In the genomic region with DNA sequence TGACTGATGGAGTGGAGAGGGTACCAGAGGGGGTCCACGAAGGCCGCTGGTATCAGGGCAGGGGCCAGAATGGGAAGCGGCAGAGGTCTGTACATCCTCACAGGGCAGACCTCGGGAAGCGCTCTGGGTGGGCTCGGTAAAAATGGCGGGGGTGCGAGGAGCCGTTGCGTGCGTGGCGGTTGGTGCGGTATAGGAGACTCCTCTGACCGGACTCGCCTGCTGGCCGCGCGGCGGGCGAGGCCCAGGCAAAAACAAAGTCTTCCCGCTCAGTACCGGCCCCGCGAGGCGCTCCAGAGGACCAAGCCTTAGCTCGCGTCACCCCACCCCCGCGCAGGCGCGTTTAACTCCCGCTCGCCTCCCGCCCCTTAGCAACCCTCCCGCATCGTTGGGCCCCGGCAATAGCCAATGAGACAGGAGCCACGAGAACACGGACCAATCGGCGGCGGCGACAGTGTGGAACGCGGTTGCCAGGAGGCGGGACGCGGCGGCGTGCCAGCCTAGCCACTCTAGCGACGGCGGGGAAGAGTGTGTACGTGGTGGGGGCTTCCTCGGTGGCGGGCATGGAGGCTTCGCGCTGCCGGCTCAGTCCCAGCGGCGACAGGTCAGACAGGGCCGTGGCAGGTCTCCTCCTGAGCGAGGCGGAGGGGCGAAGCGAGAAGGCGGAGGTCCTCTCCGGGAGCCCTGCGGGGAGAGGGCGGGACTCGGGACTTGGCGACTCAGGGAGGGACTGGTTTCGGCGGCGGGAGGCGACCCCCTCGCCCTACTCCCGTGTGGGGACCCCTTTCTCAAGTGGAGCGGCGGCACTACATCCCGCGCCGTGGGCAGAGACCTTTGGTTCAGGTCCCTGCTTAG, we compare ENCODE assay signal across 8 cellular contexts. TPM values are rescaled to one million over a fixed set of nuclear protein-coding genes. Genes with fewer than 3 reads are reported as not detected.
A peak's percentile ranks its signal among the peaks of the same experiment; 100 is the strongest.
DNase-seq lines count a peak whose midpoint lies in the region; ATAC-seq lines count a peak whose summit lies in the region.

A gene with protein sequence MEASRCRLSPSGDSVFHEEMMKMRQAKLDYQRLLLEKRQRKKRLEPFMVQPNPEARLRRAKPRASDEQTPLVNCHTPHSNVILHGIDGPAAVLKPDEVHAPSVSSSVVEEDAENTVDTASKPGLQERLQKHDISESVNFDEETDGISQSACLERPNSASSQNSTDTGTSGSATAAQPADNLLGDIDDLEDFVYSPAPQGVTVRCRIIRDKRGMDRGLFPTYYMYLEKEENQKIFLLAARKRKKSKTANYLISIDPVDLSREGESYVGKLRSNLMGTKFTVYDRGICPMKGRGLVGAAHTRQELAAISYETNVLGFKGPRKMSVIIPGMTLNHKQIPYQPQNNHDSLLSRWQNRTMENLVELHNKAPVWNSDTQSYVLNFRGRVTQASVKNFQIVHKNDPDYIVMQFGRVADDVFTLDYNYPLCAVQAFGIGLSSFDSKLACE (plus strand): TSS at position 504 of the 852 bp plus-strand sequence. CDS start 57 bp downstream, at position 561.

- no peaks in the 10 kb centered on the region for H3K9me3 Mint-ChIP-seq in dendritic cell treated with granulocyte-macrophage colony-stimulating factor and Interleukin-4, amounts not matched to agents 40 ng/mL and 50 ng/mL, for 4 days

- H3K27ac ChIP-seq in BLaER1: peak within 1 kb of the TSS; percentile 74

- peak within 1 kb of the TSS; percentile 71 for H3K27ac Mint-ChIP-seq in dendritic cell treated with granulocyte-macrophage colony-stimulating factor and Interleukin-4, amounts not matched to agents 40 ng/mL and 50 ng/mL, for 4 days

- H3K36me3 Mint-ChIP-seq in dendritic cell treated with granulocyte-macrophage colony-stimulating factor and Interleukin-4, amounts not matched to agents 40 ng/mL and 50 ng/mL, for 4 days (ENCODE audit: low read depth): peaks cover 35% of the 10 kb centered on the region

- intact Hi-C loops in dendritic cell treated with granulocyte-macrophage colony-stimulating factor and Interleukin-4, amounts not matched to agents 40 ng/mL and 50 ng/mL, for 4 days (cut with micrococcal nuclease): loop anchor here (1.0 kb wide), 1 partner anchor 12 kb away; no protein-coding TSS in a partner anchor

- no peaks in the 10 kb centered on the region for H3K27me3 ChIP-seq in BLaER1

- no peaks in the 10 kb centered on the region for H3K27me3 Mint-ChIP-seq in dendritic cell treated with granulocyte-macrophage colony-stimulating factor and Interleukin-4, amounts not matched to agents 40 ng/mL and 50 ng/mL, for 4 days

- H4K20me1 ChIP-seq in BLaER1: no peaks in the 10 kb centered on the region

- H3K4me2 ChIP-seq in BLaER1: peak within 1 kb of the TSS; percentile 93

- H3K9ac ChIP-seq in BLaER1: peak within 1 kb of the TSS; percentile 84

- ATAC-seq in HG03460 (IDR thresholded peaks at IDR 0.05; ENCODE audit: unreplicated experiment): peak; percentile 96
- peak; percentile 97 for ATAC-seq in left lobe of liver

- H3K9me3 ChIP-seq in BLaER1: no peaks in the 10 kb centered on the region

- H3K4me1 Mint-ChIP-seq in dendritic cell treated with granulocyte-macrophage colony-stimulating factor and Interleukin-4, amounts not matched to agents 40 ng/mL and 50 ng/mL, for 4 days (ENCODE audit: low read depth): peaks cover 17% of the 10 kb centered on the region

- peaks cover 39% of the 10 kb centered on the region for H3K36me3 ChIP-seq in BLaER1

- H3K4me1 ChIP-seq in BLaER1: peaks cover 27% of the 10 kb centered on the region

- peak within 1 kb of the TSS; percentile 81 for H3K4me3 Mint-ChIP-seq in dendritic cell treated with granulocyte-macrophage colony-stimulating factor and Interleukin-4, amounts not matched to agents 40 ng/mL and 50 ng/mL, for 4 days

- peak within 1 kb of the TSS; percentile 96 for H3K4me3 ChIP-seq in BLaER1

- peak; percentile 88 for DNase-seq in GM19240 (ENCODE audit: insufficient read length, low spot score)
- DNase-seq in NCI-H526 (lab: John Stamatoyannopoulos, UW): peak; percentile 95 to 98
- DNase-seq in activated CD4-positive, alpha-beta T cell treated with anti-CD3 and anti-CD28 coated beads, Interleukin-2, amount 50 U/mL, for 1 hour: peak; percentile 99
- DNase-seq in left lobe of liver (ENCODE audit: low spot score): peak; percentile 99
- peak; percentile 98 for DNase-seq in stimulated activated CD4-positive, alpha-beta T cell treated with anti-CD3 and anti-CD28 coated beads, Interleukin-2, amount 100 ng/mL, for 4 hours (ENCODE audit: low read depth)

RNA-seq across cellular contexts. Expression of the gene that starts here (rescaled TPM):
- 2.7 TPM for total RNA-seq in left lobe of liver

Comparison
In these comparisons a context has a peak if more than half of its experiments do, and no peak if none do; other contexts are left out.
1. Peak in every context shown above with its lines: DNase-seq, ATAC-seq, H3K4me3 ChIP-seq and H3K27ac ChIP-seq.